Comparison of ENCODE assay signal across 17 cellular contexts in the genomic region with DNA sequence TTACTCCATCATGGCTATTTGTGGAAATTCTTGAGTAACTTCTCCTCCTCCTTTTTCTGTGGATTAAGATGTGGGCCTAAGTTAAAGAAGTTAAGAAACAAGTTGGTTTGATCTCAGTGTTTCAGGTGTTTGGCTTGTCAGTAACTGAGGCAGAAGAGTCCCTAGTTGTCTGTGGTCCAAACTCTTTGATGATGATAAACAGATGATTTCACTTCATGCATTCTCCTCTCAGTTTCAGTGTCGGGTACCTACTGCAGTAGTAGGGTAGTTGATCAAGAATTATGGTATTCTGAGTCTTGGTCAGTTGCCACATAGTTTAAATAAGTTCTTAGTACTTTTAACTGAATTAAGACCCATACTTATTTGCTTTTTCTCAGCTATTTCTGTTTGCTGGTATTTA.
DNase-seq lines count a peak whose midpoint lies in the region; ATAC-seq and TF ChIP-seq lines count a peak whose summit lies in the region.
"Had no signal": no experiment of that assay in that cellular context is flagged by ENCODE, and none has a peak within 500 bp of the region (broad histone marks: within the 10 kb centered on the region; RNA-seq: fewer than 3 reads in every experiment).

No MANE protein-coding gene starts in this region.

- H3K4me1 ChIP-seq in Loucy (ENCODE audit: insufficient read depth, low read length, poor library complexity, severe bottlenecking): peaks cover 34% of the 10 kb centered on the region

- H3K27me3 ChIP-seq in Loucy (ENCODE audit: insufficient read depth, low read length, poor library complexity, severe bottlenecking): no peaks in the 10 kb centered on the region
- H3K27me3 ChIP-seq: ovary, spleen, tibial artery had no signal

- no peak for DNase-seq in activated CD4-positive, CD25-positive, alpha-beta regulatory T cell (lab: John Stamatoyannopoulos, UW)
- DNase-seq in natural killer cell treated with Interleukin-12 subunit alpha and Interleukin-12 subunit beta and Interleukin-15 and Interleukin-18, amount 100 ng/mL, for 72 hours (ENCODE audit: low spot score): no peak
- DNase-seq in stimulated activated CD4-positive, alpha-beta T cell treated with anti-CD3 and anti-CD28 coated beads, Interleukin-4, amount 100 ng/mL, for 24 hours: no peak
- no peak for DNase-seq in GM03348 (ENCODE audit: low spot score)
- DNase-seq in activated effector memory CD4-positive, alpha-beta T cell treated with anti-CD3 and anti-CD28 coated beads, Interleukin-2, amount 50 U/mL, for 16 hours: no peak
- DNase-seq: effector CD8-positive, alpha-beta T cell; HCEC 1CT; mesenchymal stem cell; NCI-H1417 treated with DMSO at 0.1 percent for 48 hours; ovary; spleen; tibial artery had no signal

- H3K79me2 ChIP-seq in Loucy (ENCODE audit: insufficient read depth, low read length): peaks cover 24% of the 10 kb centered on the region; the same call in 1 of the 2 replicates

- H3K4me3 ChIP-seq in Loucy (ENCODE audit: low read length, poor library complexity, severe bottlenecking): no peak overlapping the region
- H3K4me3 ChIP-seq: ovary, spleen, tibial artery had no signal

- no peaks in the 10 kb centered on the region for H3K36me3 ChIP-seq in Loucy (ENCODE audit: insufficient read depth, low read length)
- H3K36me3 ChIP-seq: ovary, spleen, tibial artery had no signal

- peak; percentile 11 to 17 for ATAC-seq in activated CD4-positive, CD25-positive, alpha-beta regulatory T cell treated with anti-CD3 and anti-CD28 coated beads, Interleukin-2, amount 50 U/mL, for 24 hours
- ATAC-seq in GM21717 (IDR thresholded peaks at IDR 0.05; ENCODE audit: unreplicated experiment): peak; percentile 52
- ATAC-seq in natural killer cell treated with Interleukin-12 subunit alpha and Interleukin-12 subunit beta and Interleukin-15 and Interleukin-18, amount 100 ng/mL, for 72 hours: peak; percentile 59 to 69

- H4K20me1 ChIP-seq in Loucy (ENCODE audit: insufficient read depth, low read length, poor library complexity, severe bottlenecking): peaks cover 13% of the 10 kb centered on the region

- H3K4me3 Mint-ChIP-seq in natural killer cell treated with Interleukin-12 subunit alpha and Interleukin-12 subunit beta and Interleukin-15 and Interleukin-18, amount 100 ng/mL, for 72 hours: peak overlapping the region; percentile 79

- H2AFZ ChIP-seq in Loucy (ENCODE audit: low read length): no peak overlapping the region

- H3K4me2 ChIP-seq in Loucy (ENCODE audit: low read depth, low read length, poor library complexity, severe bottlenecking): peak overlapping the region; percentile 75

- no peak overlapping the region for H3K9ac ChIP-seq in Loucy (ENCODE audit: low read depth, low read length, poor library complexity, severe bottlenecking)

- H3F3A ChIP-seq in Loucy (ENCODE audit: low read depth): no peaks in the 10 kb centered on the region

- H3K9me2 ChIP-seq in Loucy (replicated peaks; ENCODE audit: low read depth, low read length): no peaks in the 10 kb centered on the region

- no peaks in the 10 kb centered on the region for H3K9me3 Mint-ChIP-seq in natural killer cell treated with Interleukin-12 subunit alpha and Interleukin-12 subunit beta and Interleukin-15 and Interleukin-18, amount 100 ng/mL, for 72 hours
- H3K9me3 Mint-ChIP-seq: IgD-negative memory B cell had no signal

- H3K27me3 Mint-ChIP-seq in natural killer cell treated with Interleukin-12 subunit alpha and Interleukin-12 subunit beta and Interleukin-15 and Interleukin-18, amount 100 ng/mL, for 72 hours: no peaks in the 10 kb centered on the region
- H3K27me3 Mint-ChIP-seq: brain, IgD-negative memory B cell had no signal

- H3K4me1 Mint-ChIP-seq in natural killer cell treated with Interleukin-12 subunit alpha and Interleukin-12 subunit beta and Interleukin-15 and Interleukin-18, amount 100 ng/mL, for 72 hours (ENCODE audit: low read depth in 2 of 2): peaks cover 70 to 82% of the 10 kb centered on the region in 2 donors

- H3K27ac Mint-ChIP-seq in natural killer cell treated with Interleukin-12 subunit alpha and Interleukin-12 subunit beta and Interleukin-15 and Interleukin-18, amount 100 ng/mL, for 72 hours: peak overlapping the region; percentile 89 to 95

- no peaks in the 10 kb centered on the region for H3K9me3 ChIP-seq in Loucy (ENCODE audit: insufficient read depth, low read depth, low read length)
- H3K9me3 ChIP-seq: ovary, spleen, tibial artery had no signal

- peaks cover 25% of the 10 kb centered on the region for H3K36me3 Mint-ChIP-seq in natural killer cell treated with Interleukin-12 subunit alpha and Interleukin-12 subunit beta and Interleukin-15 and Interleukin-18, amount 100 ng/mL, for 72 hours

- TF ChIP-seq CTCF in Loucy (conservative IDR thresholded peaks at IDR 0.05; ENCODE audit: low read length): no peak

Comparison
In these comparisons a context has a peak if more than half of its experiments do, and no peak if none do; other contexts are left out.
1. ATAC-seq: peak in every context shown above with its lines; median percentile 64 in natural killer cell treated with Interleukin-12 subunit alpha and Interleukin-12 subunit beta and Interleukin-15 and Interleukin-18, amount 100 ng/mL, for 72 hours; 52 in GM21717; 14 in activated CD4-positive, CD25-positive, alpha-beta regulatory T cell treated with anti-CD3 and anti-CD28 coated beads, Interleukin-2, amount 50 U/mL, for 24 hours.